In the genomic region with DNA sequence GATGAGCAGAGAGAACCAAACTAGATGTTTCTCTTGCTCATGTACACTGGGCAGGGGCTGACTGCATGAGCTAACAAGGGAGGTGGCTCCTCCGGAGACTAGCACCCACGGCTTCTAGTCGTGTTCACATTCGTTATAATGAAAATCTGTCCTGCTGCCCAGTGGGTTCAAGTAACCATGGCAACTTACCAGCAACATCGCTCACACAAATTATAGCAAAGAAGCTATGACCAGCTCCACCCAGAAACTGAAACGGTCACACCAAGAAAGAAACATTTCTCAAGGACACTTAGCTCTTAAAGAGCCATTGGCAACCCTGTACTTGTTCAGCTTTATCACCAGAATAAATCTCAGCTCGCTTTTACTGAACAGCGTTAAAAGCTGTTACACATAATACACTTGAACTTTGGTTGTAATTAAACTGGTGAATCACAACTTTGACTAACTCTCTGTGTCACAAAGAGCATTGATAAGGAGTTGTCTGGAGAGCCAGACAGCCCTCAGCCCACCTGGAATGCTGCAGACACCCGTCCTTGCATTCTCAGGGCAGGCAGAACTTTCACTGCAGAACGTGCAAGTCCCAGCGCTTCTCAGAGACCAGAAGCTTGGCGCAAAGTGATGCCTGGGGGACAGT, we compare ENCODE assay signal across 14 cellular contexts.
DNase-seq lines count a peak whose midpoint lies in the region; ATAC-seq and TF ChIP-seq lines count a peak whose summit lies in the region.
"Had no signal": no experiment of that assay in that cellular context is flagged by ENCODE, and none has a peak within 500 bp of the region (broad histone marks: within the 10 kb centered on the region; RNA-seq: fewer than 3 reads in every experiment).

No MANE protein-coding gene starts in this region.

- no peak overlapping the region for H3K4me3 Mint-ChIP-seq in natural killer cell
- H3K4me3 Mint-ChIP-seq: CD4-positive, alpha-beta memory T cell; GM23338 had no signal

- H3K4me1 ChIP-seq in ascending aorta = peaks cover 0 to 15% of the 10 kb centered on the region in 2 donors
- H3K4me1 ChIP-seq in smooth muscle cell (ENCODE audit: low read depth) = peaks cover 4% of the 10 kb centered on the region
- H3K4me1 ChIP-seq: parathyroid adenoma had no signal

- WGBS in smooth muscle cell (ENCODE audit: low lambda C conversion rate) = 3% methylated on average over 12 of the region's 12 CpGs

- no peaks in the 10 kb centered on the region for H3K27me3 Mint-ChIP-seq in natural killer cell (ENCODE audit: low read depth in 2 of 2)
- H3K27me3 Mint-ChIP-seq: CD4-positive, alpha-beta memory T cell had no signal

- H3K36me3 Mint-ChIP-seq in natural killer cell = no peaks in the 10 kb centered on the region
- H3K36me3 Mint-ChIP-seq: CD4-positive, alpha-beta memory T cell had no signal

- DNase-seq in ELR (ENCODE audit: low read depth) = peak; percentile 20
- no peak for DNase-seq in ascending aorta (ENCODE audit: low spot score in 2 of 2)
- DNase-seq in left cardiac atrium = peak; percentile 29
- no peak for DNase-seq in smooth muscle cell (lab: John Stamatoyannopoulos, UW; ENCODE audit: unreplicated experiment)
- no peak for DNase-seq in natural killer cell
- no peak for DNase-seq in DMS53 (lab: John Stamatoyannopoulos, UW)
- DNase-seq: activated CD4-positive, alpha-beta T cell treated with anti-CD3 and anti-CD28 coated beads, Interleukin-2, amount 50 U/mL, for 48 hours; CD4-positive, alpha-beta memory T cell; NCI-H226; stimulated activated CD4-positive, alpha-beta T cell treated with anti-CD3 and anti-CD28 coated beads, Interleukin-1b, Interleukin-23, amount 100 ng/mL, for 48 hours had no signal

- H3K79me2 ChIP-seq in smooth muscle cell (ENCODE audit: low read depth) = no peaks in the 10 kb centered on the region
- H3K79me2 ChIP-seq: parathyroid adenoma had no signal

- H3K27ac Mint-ChIP-seq in natural killer cell = no peak overlapping the region
- H3K27ac Mint-ChIP-seq: CD4-positive, alpha-beta memory T cell; GM23338 had no signal

- H3K4me1 Mint-ChIP-seq in natural killer cell = no peaks in the 10 kb centered on the region
- H3K4me1 Mint-ChIP-seq: CD4-positive, alpha-beta memory T cell; GM23338 had no signal

- intact Hi-C loops in ascending aorta (cut with DNase I) = loop anchor here (5.0 to 10.0 kb wide), 2 partner anchors 315 to 457 kb away; no protein-coding TSS in a partner anchor
- intact Hi-C loops in left cardiac atrium (cut with DNase I) = loop anchor here (5.0 to 10.0 kb wide), 3 partner anchors 145 to 457 kb away; a partner anchor contains a TSS
- intact Hi-C loops in natural killer cell (cut with micrococcal nuclease) = no loop called here

- H3K9me3 Mint-ChIP-seq in natural killer cell = peaks cover 2 to 4% of the 10 kb centered on the region in 2 donors
- H3K9me3 Mint-ChIP-seq: GM23338 had no signal

- ATAC-seq in left cardiac atrium (peak; percentile 72 to 78), natural killer cell (no peak), GM18870 (IDR thresholded peaks at IDR 0.05; ENCODE audit: unreplicated experiment) (no peak), GM21529 (IDR thresholded peaks at IDR 0.05; ENCODE audit: unreplicated experiment) (no peak)
- ATAC-seq: GM23338 had no signal

- H3K4me3 ChIP-seq in ascending aorta = peak overlapping the region; percentile 11 to 29
- peak overlapping the region; percentile 25 for H3K4me3 ChIP-seq in smooth muscle cell
- H3K4me3 ChIP-seq: GM23338 had no signal

- H3K9ac ChIP-seq in smooth muscle cell (ENCODE audit: low read depth) = peak overlapping the region; percentile 75
- H3K9ac ChIP-seq: parathyroid adenoma had no signal

- TF ChIP-seq CTCF in ascending aorta (IDR thresholded peaks at IDR 0.05) (no peak), smooth muscle cell (IDR thresholded peaks at IDR 0.05; ENCODE audit: borderline replicate concordance, insufficient read depth, poor library complexity, severe bottlenecking) (no peak), natural killer cell (IDR thresholded peaks at IDR 0.05) (no peak)

- H3K27me3 ChIP-seq in ascending aorta = no peaks in the 10 kb centered on the region
- no peaks in the 10 kb centered on the region for H3K27me3 ChIP-seq in smooth muscle cell (ENCODE audit: low read depth)

- H2AFZ ChIP-seq in smooth muscle cell (ENCODE audit: low read depth) = no peak overlapping the region
- H2AFZ ChIP-seq: GM23338, parathyroid adenoma had no signal

- H3K4me2 ChIP-seq in smooth muscle cell = peak overlapping the region; percentile 81
- H3K4me2 ChIP-seq: GM23338 had no signal

- H3K9me3 ChIP-seq in ascending aorta (peaks cover 0 to 4% of the 10 kb centered on the region in 2 donors), smooth muscle cell (replicated peaks; ENCODE audit: low read depth) (no peaks in the 10 kb centered on the region)

- peaks cover 21% of the 10 kb centered on the region for H3F3A ChIP-seq in smooth muscle cell (ENCODE audit: low read depth)

- H3K27ac ChIP-seq in ascending aorta = peak overlapping the region; percentile 43 to 49
- H3K27ac ChIP-seq in smooth muscle cell (ENCODE audit: low read depth) = peak overlapping the region; percentile 92
- H3K27ac ChIP-seq: parathyroid adenoma had no signal

- H4K20me1 ChIP-seq in smooth muscle cell (ENCODE audit: low read depth) = no peaks in the 10 kb centered on the region

- H3K36me3 ChIP-seq in ascending aorta (peaks cover 0 to 3% of the 10 kb centered on the region in 2 donors), smooth muscle cell (ENCODE audit: low read depth) (no peaks in the 10 kb centered on the region)

Comparison
In these comparisons a context has a peak if more than half of its experiments do, and no peak if none do; other contexts are left out.
1. DNase-seq: peak in ELR (single experiment) and left cardiac atrium (single experiment); none in ascending aorta (0 of 2), smooth muscle cell (single experiment), natural killer cell (single experiment) and DMS53 (single experiment).
2. ATAC-seq: peak in left cardiac atrium (2 of 2); none in natural killer cell (0 of 3), GM18870 (single experiment) and GM21529 (single experiment).